8 cellular contexts compared by ENCODE assay signal in the genomic region with DNA sequence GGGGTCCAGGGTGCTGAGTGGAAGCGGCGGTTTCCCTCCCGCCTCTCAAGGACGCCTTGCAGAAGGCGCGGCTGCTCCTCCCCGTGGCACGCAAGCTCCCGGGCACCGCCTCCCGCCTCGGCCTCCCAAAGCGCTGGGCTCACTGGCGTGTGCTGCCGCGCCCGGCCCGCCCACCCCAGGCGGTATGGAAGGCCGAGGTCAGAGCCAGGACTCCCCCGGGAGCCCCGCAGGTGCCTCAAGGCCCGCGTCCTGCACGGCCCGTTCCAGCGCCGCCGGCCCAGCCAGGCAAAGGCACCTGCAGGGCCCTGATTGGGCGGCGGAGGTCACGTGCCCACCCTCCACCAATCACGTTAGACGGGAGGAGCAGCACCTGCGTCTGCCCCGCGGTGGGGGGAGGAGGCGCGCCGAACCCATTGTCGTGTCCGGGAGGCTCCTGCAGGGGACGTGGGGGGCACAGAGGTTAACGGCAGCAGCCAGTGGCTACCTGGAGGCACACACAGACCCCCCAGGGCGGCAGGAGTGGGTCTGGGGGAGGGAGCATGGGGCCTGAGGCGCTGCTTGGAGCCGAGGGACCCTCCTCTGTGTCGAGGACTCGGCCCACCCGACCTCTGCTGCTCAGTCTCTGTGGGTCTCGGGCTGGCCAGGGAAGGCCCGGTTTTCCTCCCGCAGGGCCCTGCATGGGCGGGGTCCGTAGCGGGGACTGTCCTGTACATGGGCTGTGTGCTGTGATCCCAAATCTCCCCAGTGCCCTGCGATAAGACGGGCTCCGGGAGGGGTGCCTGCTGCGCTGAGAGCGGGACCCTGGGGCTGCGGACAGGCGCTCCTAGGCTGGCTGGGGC. TPM values are rescaled to one million over a fixed set of nuclear protein-coding genes. Genes with fewer than 3 reads are reported as not detected.
DNase-seq lines count a peak whose midpoint lies in the region; ATAC-seq and TF ChIP-seq lines count a peak whose summit lies in the region.

No MANE protein-coding gene starts in this region.

- H3K4me2 ChIP-seq in parathyroid adenoma (ENCODE audit: low read length): peak overlapping the region; percentile 99

- peak overlapping the region; percentile 87 for H2AFZ ChIP-seq in parathyroid adenoma

- peaks cover 17% of the 10 kb centered on the region for H3K4me1 ChIP-seq in cardiac muscle cell (ENCODE audit: low read depth)
- H3K4me1 ChIP-seq in parathyroid adenoma: no peaks in the 10 kb centered on the region
- H3K4me1 ChIP-seq in tibial nerve: peaks cover 0 to 76% (median 36%) of the 10 kb centered on the region in 4 donors

- TF ChIP-seq POLR2A in NB4 (IDR thresholded peaks at IDR 0.05; ENCODE audit: extremely low read depth, insufficient read length) (peak; percentile 71), tibial nerve (IDR thresholded peaks at IDR 0.05) (peak; percentile 52 to 88)

- 5 to 7% methylated on average over 16 to 17 of the region's 63 CpGs for WGBS in tibial nerve, 2 donors

- H3K4me3 Mint-ChIP-seq in activated naive CD8-positive, alpha-beta T cell treated with anti-CD3 and anti-CD28 coated beads, Interleukin-2, amount 10 ng/mL, durations not matched to agents 7 days and 5 days: peak overlapping the region; percentile 89

- H3K27ac ChIP-seq in cardiac muscle cell (peak overlapping the region; percentile 96), parathyroid adenoma (peak overlapping the region; percentile 97), tibial nerve (peak overlapping the region; percentile 59 to 92 (median 88))

- no peak for TF ChIP-seq CTCF in GM10266 (IDR thresholded peaks at IDR 0.05; ENCODE audit: control insufficient read depth, insufficient read depth, low read depth, missing control alignments)
- no peak for TF ChIP-seq CTCF in NB4 (IDR thresholded peaks at IDR 0.05; ENCODE audit: low read depth, low read length)
- TF ChIP-seq CTCF in cardiac muscle cell (IDR thresholded peaks at IDR 0.05; ENCODE audit: low read depth, low read length): no peak
- TF ChIP-seq CTCF in parathyroid adenoma (IDR thresholded peaks at IDR 0.05): no peak
- TF ChIP-seq CTCF in tibial nerve (IDR thresholded peaks at IDR 0.05): peak in 3 of 5 experiments; percentile 17 to 57 (median 34)

- DNase-seq in GM10266 (ENCODE audit: extremely low spot score) (peak; percentile 100), NB4 (ENCODE audit: low read depth) (peak; percentile 95), SKM-1 (lab: John Stamatoyannopoulos, UW; ENCODE audit: unreplicated experiment) (peak; percentile 60), cardiac muscle cell (ENCODE audit: low read depth in 1 of 2, low spot score in 1 of 2) (peak; percentile 76 to 94), tibial nerve (ENCODE audit: low spot score in 2 of 2) (peak; percentile 92)
- peak; percentile 96 for DNase-seq in activated naive CD8-positive, alpha-beta T cell treated with anti-CD3 and anti-CD28 coated beads, Interleukin-2, amount 10 ng/mL, durations not matched to agents 7 days and 5 days

- no peaks in the 10 kb centered on the region for H3K9me3 Mint-ChIP-seq in activated naive CD8-positive, alpha-beta T cell treated with anti-CD3 and anti-CD28 coated beads, Interleukin-2, amount 10 ng/mL, durations not matched to agents 7 days and 5 days

- POLR2A ChIA-PET in activated naive CD8-positive, alpha-beta T cell treated with anti-CD3 and anti-CD28 coated beads, Interleukin-2, amount 10 ng/mL, durations not matched to agents 7 days and 5 days (lab: Charles Lee): interaction anchor here (0.6 to 2.4 kb wide), 5 partner anchors 10 to 77 kb away, joined by 3 to 10 read pairs (median 5); a partner anchor contains a TSS

- peak; percentile 56 for ATAC-seq in HG02571 (IDR thresholded peaks at IDR 0.05; ENCODE audit: unreplicated experiment)
- peak; percentile 96 for ATAC-seq in activated naive CD8-positive, alpha-beta T cell treated with anti-CD3 and anti-CD28 coated beads, Interleukin-2, amount 10 ng/mL, durations not matched to agents 7 days and 5 days (ENCODE audit: low read depth)

- no peaks in the 10 kb centered on the region for H3K36me3 Mint-ChIP-seq in activated naive CD8-positive, alpha-beta T cell treated with anti-CD3 and anti-CD28 coated beads, Interleukin-2, amount 10 ng/mL, durations not matched to agents 7 days and 5 days

- peak overlapping the region; percentile 90 for H3K27ac Mint-ChIP-seq in activated naive CD8-positive, alpha-beta T cell treated with anti-CD3 and anti-CD28 coated beads, Interleukin-2, amount 10 ng/mL, durations not matched to agents 7 days and 5 days

- H3K36me3 ChIP-seq in cardiac muscle cell (no peaks in the 10 kb centered on the region), parathyroid adenoma (ENCODE audit: control insufficient read depth, insufficient read depth, low read length) (no peaks in the 10 kb centered on the region), tibial nerve (no peaks in the 10 kb centered on the region)

- no peaks in the 10 kb centered on the region for H3K27me3 Mint-ChIP-seq in activated naive CD8-positive, alpha-beta T cell treated with anti-CD3 and anti-CD28 coated beads, Interleukin-2, amount 10 ng/mL, durations not matched to agents 7 days and 5 days

- no peaks in the 10 kb centered on the region for H3K9me3 ChIP-seq in cardiac muscle cell (ENCODE audit: low read depth)
- no peaks in the 10 kb centered on the region for H3K9me3 ChIP-seq in parathyroid adenoma (ENCODE audit: control insufficient read depth, low read length)
- H3K9me3 ChIP-seq in tibial nerve: no peaks in the 10 kb centered on the region

- TF ChIP-seq EP300 in tibial nerve (IDR thresholded peaks at IDR 0.05): peak in 1 of 2 donors; percentile 89

- no peak overlapping the region for H3K9ac ChIP-seq in parathyroid adenoma

- H3K4me3 ChIP-seq in NB4 (ENCODE audit: low read depth, low read length): peak overlapping the region; percentile 61
- peak overlapping the region; percentile 47 for H3K4me3 ChIP-seq in cardiac muscle cell
- peak overlapping the region; percentile 77 for H3K4me3 ChIP-seq in parathyroid adenoma (ENCODE audit: low read depth, low read length)
- H3K4me3 ChIP-seq in tibial nerve: peak overlapping the region; percentile 52 to 74 (median 66)

- no peaks in the 10 kb centered on the region for H3K27me3 ChIP-seq in cardiac muscle cell
- no peaks in the 10 kb centered on the region for H3K27me3 ChIP-seq in parathyroid adenoma (ENCODE audit: control insufficient read depth, insufficient read depth, low read length)
- no peaks in the 10 kb centered on the region for H3K27me3 ChIP-seq in tibial nerve

- peaks cover 1% of the 10 kb centered on the region for H3K4me1 Mint-ChIP-seq in activated naive CD8-positive, alpha-beta T cell treated with anti-CD3 and anti-CD28 coated beads, Interleukin-2, amount 10 ng/mL, durations not matched to agents 7 days and 5 days

- H3K79me2 ChIP-seq in parathyroid adenoma: no peaks in the 10 kb centered on the region

RNA-seq across cellular contexts. Expression of a gene that starts 2.0 kb away (rescaled TPM):
- 1 to 10 TPM in 1 of 2 experiments, under 1 TPM in 1; 0.91 to 1.1 TPM for total RNA-seq in activated naive CD8-positive, alpha-beta T cell treated with anti-CD3 and anti-CD28 coated beads, Interleukin-2, amount 10 ng/mL, durations not matched to agents 7 days and 5 days
- 5.0 and 11.4 TPM in 2 replicates for total RNA-seq in cardiac muscle cell
- polyA plus RNA-seq in cardiac muscle cell: 19.7 and 21.9 TPM in 2 replicates
- 10 to 100 TPM in 2 of 4 donors, 1 to 10 TPM in 2; 2.4 to 16.8 (median 7.8) TPM for total RNA-seq in tibial nerve

RNA-seq across cellular contexts. Expression of a gene that starts 5.0 kb away (rescaled TPM):
- total RNA-seq in activated naive CD8-positive, alpha-beta T cell treated with anti-CD3 and anti-CD28 coated beads, Interleukin-2, amount 10 ng/mL, durations not matched to agents 7 days and 5 days: 1 to 10 TPM; 1.5 to 3.6 TPM
- total RNA-seq in cardiac muscle cell: 3.4 and 10.8 TPM in 2 replicates
- polyA plus RNA-seq in cardiac muscle cell: 1.2 and 4.4 TPM in 2 replicates
- total RNA-seq in tibial nerve: 1 to 10 TPM in 2 of 4 donors, not detected in 2; 3.3 to 5.1 TPM

RNA-seq across cellular contexts. Expression of a gene that starts 5.5 kb away (rescaled TPM):
- 100 to 1,000 TPM; 103 to 104 TPM for total RNA-seq in activated naive CD8-positive, alpha-beta T cell treated with anti-CD3 and anti-CD28 coated beads, Interleukin-2, amount 10 ng/mL, durations not matched to agents 7 days and 5 days
- total RNA-seq in cardiac muscle cell: 188 and 194 TPM in 2 replicates
- polyA plus RNA-seq in cardiac muscle cell: 117 and 119 TPM in 2 replicates
- 100 to 1,000 TPM; 138 to 227 (median 193) TPM for total RNA-seq in tibial nerve

RNA-seq across cellular contexts. Expression of a gene that starts 27.3 kb away (rescaled TPM):
- 1 to 10 TPM; 1.3 to 3.3 TPM for total RNA-seq in activated naive CD8-positive, alpha-beta T cell treated with anti-CD3 and anti-CD28 coated beads, Interleukin-2, amount 10 ng/mL, durations not matched to agents 7 days and 5 days
- total RNA-seq in cardiac muscle cell (2.6 and 3.9 TPM in 2 replicates), tibial nerve (1,000 to 10,000 TPM; 1,059 to 8,972 (median 6,550) TPM)
- polyA plus RNA-seq in cardiac muscle cell: 3.4 and 5.3 TPM in 2 replicates

RNA-seq across cellular contexts. Expression of a gene that starts 32.8 kb away (rescaled TPM):
- total RNA-seq in activated naive CD8-positive, alpha-beta T cell treated with anti-CD3 and anti-CD28 coated beads, Interleukin-2, amount 10 ng/mL, durations not matched to agents 7 days and 5 days: under 1 TPM; 0.33 to 0.48 TPM
- total RNA-seq in cardiac muscle cell (0.36 TPM in 1 of 2 replicates, not detected in the other), tibial nerve (10 to 100 TPM; 14.7 to 86.3 (median 64.3) TPM)
- not detected in 2 replicates for polyA plus RNA-seq in cardiac muscle cell

Comparison
In these comparisons a context has a peak if more than half of its experiments do, and no peak if none do; other contexts are left out.
1. Peak in every context shown above with its lines: DNase-seq, ATAC-seq, H3K4me3 ChIP-seq and H3K27ac ChIP-seq.
2. CTCF ChIP-seq: peak in tibial nerve (3 of 5); none in GM10266 (single experiment), NB4 (single experiment), cardiac muscle cell (single experiment) and parathyroid adenoma (single experiment).